In the genomic region with DNA sequence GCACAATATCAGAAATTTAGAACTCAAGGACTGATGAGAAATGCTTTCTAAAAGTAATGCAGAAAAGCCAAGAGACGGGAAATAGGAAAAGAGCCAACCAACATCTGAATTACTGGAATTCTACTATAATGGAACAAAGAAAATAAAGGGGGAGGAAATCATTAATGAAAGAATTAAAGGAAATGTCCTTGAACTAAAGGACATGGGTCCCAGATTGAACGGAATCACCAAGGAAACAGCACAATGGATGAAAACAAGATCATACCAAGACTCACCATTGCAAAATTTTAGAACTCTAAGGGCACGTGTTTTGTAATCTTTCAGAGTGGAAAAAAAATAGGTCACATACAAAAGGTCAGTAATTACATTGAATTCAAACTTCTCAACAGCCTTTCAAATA, we compare ENCODE assay signal across 19 cellular contexts. TPM values are rescaled to one million over a fixed set of nuclear protein-coding genes. Genes with fewer than 3 reads are reported as not detected.
A peak's percentile ranks its signal among the peaks of the same experiment; 100 is the strongest.
DNase-seq lines count a peak whose midpoint lies in the region; TF ChIP-seq lines count a peak whose summit lies in the region.
"Had no signal": no experiment of that assay in that cellular context is flagged by ENCODE, and none has a peak within 500 bp of the region (broad histone marks: within the 10 kb centered on the region; RNA-seq: fewer than 3 reads in every experiment).

No MANE protein-coding gene starts in this region.

- H3K79me2 ChIP-seq in ACC112 (ENCODE audit: control insufficient read depth, insufficient read depth, low read length, unreplicated experiment) = no peaks in the 10 kb centered on the region

- no peak for TF ChIP-seq CTCF in fibroblast of villous mesenchyme (IDR thresholded peaks at IDR 0.05; ENCODE audit: insufficient read depth, low read depth, low read length)

- H2AFZ ChIP-seq in ACC112 (ENCODE audit: low read length, unreplicated experiment) = no peak overlapping the region

- no peaks in the 10 kb centered on the region for H3K36me3 ChIP-seq in ACC112 (ENCODE audit: insufficient read depth, low read length)

- H3K27me3 ChIP-seq in ACC112 (ENCODE audit: insufficient read depth, low read length) = no peaks in the 10 kb centered on the region

- peaks cover 19% of the 10 kb centered on the region for H3K4me1 ChIP-seq in ACC112 (ENCODE audit: control insufficient read depth, insufficient read depth, low read length, unreplicated experiment)

- H3K27ac ChIP-seq in ACC112 (ENCODE audit: low read depth, low read length) = peak overlapping the region; percentile 52; the same call in 1 of the 2 replicates
- H3K27ac ChIP-seq: HL-60 had no signal

- H3K4me3 ChIP-seq in ACC112 (ENCODE audit: low read depth, low read length) (no peak overlapping the region), fibroblast of villous mesenchyme (ENCODE audit: low read depth, low read length) (no peak overlapping the region)
- H3K4me3 ChIP-seq: GM12878 had no signal

- DNase-seq in amniotic epithelial cell (ENCODE audit: low read depth) = peak; percentile 22
- DNase-seq in fibroblast of villous mesenchyme (ENCODE audit: low read depth) = peak; percentile 20
- DNase-seq in renal cortical epithelial cell (ENCODE audit: low read depth) = peak; percentile 33
- DNase-seq in retina = no peak
- DNase-seq in G401 (ENCODE audit: low spot score) = no peak
- DNase-seq in SKM-1 treated with dmso at 0.1 percent for 144 hours (lab: John Stamatoyannopoulos, UW; ENCODE audit: unreplicated experiment) = no peak
- DNase-seq: C1 segment of cervical spinal cord, DND-41, GDM1, H9, NCI-H1436, NCI-H2029, NCI-H2171, NCI-H69, SHP77 had no signal

- in situ Hi-C loops in G401 (cut with HindIII; ENCODE audit: low sequenced_read_pairs) = no loop called here

RNA-seq across cellular contexts. Expression of gene HPGDS, which starts 35.9 kb away (rescaled TPM):
- not detected in 2 replicates for total RNA-seq in fibroblast of villous mesenchyme
- not detected in 2 replicates for total RNA-seq in renal cortical epithelial cell
- total RNA-seq in G401 (2014; rRNA removed; shearing (Covaris generic)) = not detected in 2 replicates
- total RNA-seq: GM12878, H9, OCI-LY7 had no signal

Comparison
In these comparisons a context has a peak if more than half of its experiments do, and no peak if none do; other contexts are left out.
1. DNase-seq: peak in amniotic epithelial cell (single experiment), fibroblast of villous mesenchyme (single experiment) and renal cortical epithelial cell (single experiment); none in retina (single experiment), G401 (single experiment) and SKM-1 treated with dmso at 0.1 percent for 144 hours (single experiment).